In the genomic region with DNA sequence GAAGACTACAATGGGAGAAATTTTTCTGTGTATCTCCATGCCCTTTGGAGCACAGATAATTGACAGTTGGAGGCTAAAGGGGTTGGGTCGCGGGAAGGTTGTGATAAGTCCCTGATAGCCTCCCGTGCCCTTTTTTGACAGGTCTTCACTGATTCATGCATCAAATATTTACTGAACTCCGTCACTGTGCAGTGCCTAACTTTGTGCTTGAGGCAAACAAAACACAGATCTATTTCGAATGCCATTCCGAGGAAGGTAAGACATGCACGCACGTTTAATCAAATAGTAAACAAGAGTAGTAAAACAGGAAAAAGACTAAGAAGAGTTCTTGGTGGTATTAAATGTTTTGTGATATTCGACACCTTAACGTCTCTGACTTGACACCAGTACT, we compare ENCODE assay signal across 8 cellular contexts. TPM values are rescaled to one million over a fixed set of nuclear protein-coding genes. Genes with fewer than 3 reads are reported as not detected.
DNase-seq lines count a peak whose midpoint lies in the region; ATAC-seq, FAIRE-seq and TF ChIP-seq lines count a peak whose summit lies in the region.

No MANE protein-coding gene starts in this region.

- H3K9ac ChIP-seq in HUES64 (ENCODE audit: low read depth, low read length) (0 out of 2 replicates have a peak overlapping the region, but pooled peaks have one; percentile 89), GM12878 (ENCODE audit: control insufficient read depth, insufficient read depth, low read length) (peak overlapping the region; percentile 96; the same call in 1 of the 2 replicates), mesenchymal stem cell (ENCODE audit: low read length) (peak overlapping the region; percentile 95)

- 15% methylated on average over 10 of the region's 10 CpGs for WGBS in HUES64
- WGBS in GM12878 (ENCODE audit: insufficient coverage, insufficient replicate concordance, low lambda C conversion rate, missing lambda C conversion rate): 13% methylated on average over 10 of the region's 10 CpGs
- WGBS in mesenchymal stem cell: 19% methylated on average over 10 of the region's 10 CpGs

- H3K4me3 ChIP-seq in BJ (ENCODE audit: low read depth, low read length): peak overlapping the region; percentile 97
- peak overlapping the region; percentile 100 for H3K4me3 ChIP-seq in HUES64 (ENCODE audit: low read length)
- peak overlapping the region; percentile 98 for H3K4me3 ChIP-seq in GM12878
- peak overlapping the region in 1 of 2 experiments; percentile 92 for H3K4me3 ChIP-seq in mesenchymal stem cell (ENCODE audit: insufficient read depth in 1 of 2, low read depth in 1 of 2, low read length in 2 of 2)

- no peak for TF ChIP-seq EP300 in GM12878 (IDR thresholded peaks at IDR 0.05; ENCODE audit: borderline replicate concordance in 1 of 2, control insufficient read depth in 1 of 2, low read depth in 2 of 2, low read length in 2 of 2)

- peak overlapping the region; percentile 33 for H4K8ac ChIP-seq in mesenchymal stem cell (ENCODE audit: low read length)

- no peaks in the 10 kb centered on the region for H4K20me1 ChIP-seq in GM12878 (ENCODE audit: control insufficient read depth, insufficient read depth)

- H3K18ac ChIP-seq in mesenchymal stem cell (ENCODE audit: low read depth in 1 of 2, low read length in 2 of 2): no peak overlapping the region

- H2BK120ac ChIP-seq in mesenchymal stem cell (ENCODE audit: low read depth, low read length): no peak overlapping the region

- H3K4me2 ChIP-seq in GM12878 (ENCODE audit: control insufficient read depth, insufficient read depth) (peak overlapping the region; percentile 71), mesenchymal stem cell (ENCODE audit: low read length, poor library complexity, severe bottlenecking) (peak overlapping the region; percentile 70)

- H3K9me3 ChIP-seq in HUES64 (ENCODE audit: insufficient read depth, low read depth, low read length): no peaks in the 10 kb centered on the region
- H3K9me3 ChIP-seq in GM12878 (replicated peaks; ENCODE audit: control insufficient read depth, insufficient read depth, low read length): no peaks in the 10 kb centered on the region
- no peaks in the 10 kb centered on the region for H3K9me3 ChIP-seq in mesenchymal stem cell (ENCODE audit: control insufficient read depth, low read length)

- no peak overlapping the region for H3K23ac ChIP-seq in mesenchymal stem cell (ENCODE audit: low read length in 2 of 2)

- no peak for DNase-seq in BJ (ENCODE audit: low read depth)
- DNase-seq in GM12878 (ENCODE audit: low read depth, low spot score): no peak
- DNase-seq in mesenchymal stem cell: no peak
- no peak for DNase-seq in putamen (ENCODE audit: low spot score)
- no peak for DNase-seq in head of caudate nucleus
- DNase-seq in ACHN: no peak

- H2AK5ac ChIP-seq in mesenchymal stem cell (ENCODE audit: low read length, severe bottlenecking): peak overlapping the region; percentile 95

- FAIRE-seq in GM12878 (lab: Jason Lieb, UNC): no peak

- in situ Hi-C loops in GM12878 (cut with MboI) (no loop called here), ACHN (cut with HindIII; ENCODE audit: low pct_ligation_motif_present, low pct_unique_long_range_greater_than_20kb, low sequenced_read_pairs) (no loop called here)

- RAD21 ChIA-PET in GM12878 (lab: Charles Lee; ENCODE audit: unreplicated experiment): no interaction called here

- TF ChIP-seq RAD21 in GM12878 (IDR thresholded peaks at IDR 0.05; ENCODE audit: insufficient read depth, low read depth, low read length): no peak

- CTCF ChIA-PET in BJ (lab: Yijun Ruan, JAX): interaction anchor here (4.0 kb wide), 1 partner anchor 54 kb away, joined by 43 read pairs; the partner anchor contains the start of gene PSMD4
- CTCF ChIA-PET in GM12878 (lab: Yijun Ruan, JAX): interaction anchor here (6.3 kb wide), 1 partner anchor 55 kb away, joined by 70 read pairs; the partner anchor contains the start of gene PSMD4

- peaks cover 7% of the 10 kb centered on the region for H3K79me1 ChIP-seq in mesenchymal stem cell (replicated peaks; ENCODE audit: low read length, poor library complexity, severe bottlenecking)

- H3K14ac ChIP-seq in mesenchymal stem cell (ENCODE audit: low read length in 2 of 2): no peak overlapping the region

- H3K27ac ChIP-seq in HUES64 (ENCODE audit: low read depth, low read length) (peak overlapping the region; percentile 33; the same call in 1 of the 2 replicates), GM12878 (ENCODE audit: control insufficient read depth, insufficient read depth) (peak overlapping the region; percentile 82; the same call in 1 of the 2 replicates), mesenchymal stem cell (ENCODE audit: low read length, poor library complexity, severe bottlenecking) (peak overlapping the region; percentile 79)

- H2BK15ac ChIP-seq in mesenchymal stem cell (ENCODE audit: low read depth, poor library complexity, severe bottlenecking): no peak overlapping the region

- H3K4me1 ChIP-seq in HUES64 (ENCODE audit: insufficient read depth, low read length) (peaks cover 5% of the 10 kb centered on the region; the same call in 1 of the 2 replicates), GM12878 (ENCODE audit: control insufficient read depth, insufficient read depth, low read length) (peaks cover 4% of the 10 kb centered on the region; the same call in 1 of the 2 replicates), mesenchymal stem cell (ENCODE audit: control insufficient read depth, insufficient read depth, low read depth, low read length) (peaks cover 12% of the 10 kb centered on the region)

- no peak overlapping the region for H4K91ac ChIP-seq in mesenchymal stem cell (ENCODE audit: low read length)

- peaks cover 42% of the 10 kb centered on the region for H3K79me2 ChIP-seq in GM12878 (ENCODE audit: control insufficient read depth, insufficient read depth, low read length)

- ATAC-seq in GM12878 (no peak), GM21360 (IDR thresholded peaks at IDR 0.05; ENCODE audit: unreplicated experiment) (no peak)

- POLR2A ChIA-PET in BJ (lab: Charles Lee): no interaction called here
- POLR2A ChIA-PET in GM12878 (lab: Charles Lee): interaction anchor here (0.6 to 2.1 kb wide), 3 partner anchors 8 to 57 kb away, joined by 3 to 8 read pairs (median 6); partner anchors contain the start of genes PSMD4 and VPS72

- no peak overlapping the region for H2BK5ac ChIP-seq in mesenchymal stem cell (ENCODE audit: low read depth, low read length, poor library complexity, severe bottlenecking)

- peak overlapping the region; percentile 91 for H2AFZ ChIP-seq in GM12878 (ENCODE audit: control insufficient read depth, low read depth, low read length)
- peak overlapping the region; percentile 69 for H2AFZ ChIP-seq in mesenchymal stem cell (ENCODE audit: low read depth, low read length)

- no peak for TF ChIP-seq POLR2A in GM12878 (IDR thresholded peaks at IDR 0.05; ENCODE audit: low read depth, low read length)

- BruUV-seq in GM12878 (replicated peaks; lab: Mats Ljungman, UMichigan): TSS peak; percentile 94

- intact Hi-C loops in GM12878 (cut with micrococcal nuclease; ENCODE audit: unreplicated experiment): loop anchor here (2.0 to 5.0 kb wide), 4 partner anchors 83 to 201 kb away; partner anchors contain the start of genes PI4KB and PSMB4
- intact Hi-C loops in head of caudate nucleus (cut with DNase I): loop anchor here (2.0 to 10.0 kb wide), 2 partner anchors 57 to 147 kb away; partner anchors contain the start of genes PSMD4 and RFX5

- H3K36me3 ChIP-seq in BJ (ENCODE audit: control insufficient read depth, insufficient read depth, low read length) (peaks cover 4% of the 10 kb centered on the region), HUES64 (ENCODE audit: insufficient read depth, low read length) (peaks cover 12% of the 10 kb centered on the region), GM12878 (ENCODE audit: control insufficient read depth in 2 of 2, insufficient read depth in 2 of 2, low read length in 1 of 2) (peaks cover 0 to 4% of the 10 kb centered on the region in 2 experiments; a peak in 1 of 4 replicates), mesenchymal stem cell (ENCODE audit: control insufficient read depth in 1 of 2, insufficient read depth in 2 of 2, low read depth in 1 of 2, low read length in 2 of 2) (peaks cover 6 to 12% of the 10 kb centered on the region in 2 experiments)

- no peak overlapping the region for H3K4ac ChIP-seq in mesenchymal stem cell (ENCODE audit: low read depth in 1 of 2, low read length in 2 of 2)

- SMC1A ChIA-PET in GM12878 (lab: Charles Lee; ENCODE audit: uncharacterized antibody, unreplicated experiment): interaction anchor here (1.1 kb wide), 1 partner anchor 54 kb away, joined by 5 read pairs; no protein-coding TSS in a partner anchor

- H2BK12ac ChIP-seq in mesenchymal stem cell (ENCODE audit: low read length in 2 of 2): no peak overlapping the region

- H3K27me3 ChIP-seq in BJ (ENCODE audit: control insufficient read depth, insufficient read depth, low read length) (no peaks in the 10 kb centered on the region), HUES64 (ENCODE audit: insufficient read depth, low read length) (no peaks in the 10 kb centered on the region), GM12878 (replicated peaks in 1 of 2; ENCODE audit: control insufficient read depth in 2 of 2, insufficient read depth in 2 of 2, low read length in 1 of 2) (no peaks in the 10 kb centered on the region), mesenchymal stem cell (ENCODE audit: control insufficient read depth in 1 of 2, insufficient read depth in 1 of 2, low read length in 2 of 2) (no peaks in the 10 kb centered on the region)

- TF ChIP-seq CTCF in BJ (IDR thresholded peaks at IDR 0.05; ENCODE audit: insufficient read depth, low read depth, low read length) (no peak), GM12878 (IDR thresholded peaks at IDR 0.05 in 2 of 3, conservative IDR thresholded peaks at IDR 0.05 in 1 of 3; ENCODE audit: control insufficient read depth in 2 of 3, extremely low read depth in 1 of 3, insufficient read depth in 1 of 3, low read depth in 3 of 3, low read length in 3 of 3) (no peak)

RNA-seq across cellular contexts. Expression of gene PIP5K1A, which starts 0.5 kb away (rescaled TPM):
- 138 and 171 TPM in 2 replicates for polyA plus RNA-seq in BJ (2011; rRNA removed)
- 106 and 143 TPM in 2 replicates for polyA minus RNA-seq in BJ (2011; rRNA and poly(A)+ RNA removed)
- 44.9 TPM for polyA plus RNA-seq in HUES64 (2013, experiment 1 of 2)
- polyA plus RNA-seq in HUES64 (2013, experiment 2 of 2): 50.8 TPM
- 299 and 304 TPM in 2 replicates for total RNA-seq in GM12878 (2013; cell fraction: nucleolus; rRNA removed)
- total RNA-seq in GM12878 (2014; rRNA removed): 66.3 and 68.7 TPM in 2 replicates
- 50.2 and 55.8 TPM in 2 replicates for total RNA-seq in GM12878 (2014; rRNA removed; fragmentation: Illumina TruSeq; extraction: Trizol)
- 58.1 and 58.4 TPM in 2 replicates for total RNA-seq in GM12878 (2021)
- 28.1 TPM for polyA plus RNA-seq in GM12878 (2011; ENCODE audit: low read depth)
- 81.0 and 114 TPM in 2 replicates for polyA plus RNA-seq in GM12878 (2011; rRNA removed)
- polyA plus RNA-seq in GM12878 (2011; cell fraction: cytosol; rRNA removed): 75.7 and 104 TPM in 2 replicates
- 116 and 117 TPM in 2 replicates for polyA plus RNA-seq in GM12878 (2011; cell fraction: nucleus; rRNA removed)
- 30.2 and 34.5 TPM in 2 replicates for polyA plus RNA-seq in GM12878 (2012)
- polyA plus RNA-seq in GM12878 (2014; fragmentation: Illumina TruSeq; extraction: Trizol): 75.0 and 96.5 TPM in 2 replicates
- 1 to 10 TPM; 4.5 to 5.8 TPM for polyA plus RNA-seq in GM12878 (2014; fragmentation: Nextera tagmentation; extraction: Ambion mirVana)
- polyA plus RNA-seq in GM12878 (2014; rRNA removed): 50.7 and 52.7 TPM in 2 replicates
- polyA plus RNA-seq in GM12878 (2016; fragmentation: Nextera tagmentation; extraction: Ambion mirVana): 10 to 100 TPM; 25.7 to 26.4 TPM
- polyA minus RNA-seq in GM12878 (2011; rRNA and poly(A)+ RNA removed): 141 and 213 TPM in 2 replicates
- polyA minus RNA-seq in GM12878 (2011; cell fraction: cytosol; rRNA and poly(A)+ RNA removed): 34.2 and 44.1 TPM in 2 replicates
- 56.6 and 76.3 TPM in 2 replicates for polyA minus RNA-seq in GM12878 (2011; cell fraction: nucleus; rRNA and poly(A)+ RNA removed)
- 58.2 TPM for polyA plus RNA-seq in mesenchymal stem cell (2013, experiment 1 of 2)
- polyA plus RNA-seq in mesenchymal stem cell (2013, experiment 2 of 2): 59.4 TPM

RNA-seq across cellular contexts. Expression of gene VPS72, which starts 7.9 kb away (rescaled TPM):
- polyA plus RNA-seq in BJ (2011; rRNA removed) (60.4 and 71.0 TPM in 2 replicates), GM12878 (2011; rRNA removed) (73.7 and 96.0 TPM in 2 replicates), GM12878 (2014; fragmentation: Illumina TruSeq; extraction: Trizol) (77.8 and 85.4 TPM in 2 replicates), GM12878 (2014; fragmentation: Nextera tagmentation; extraction: Ambion mirVana) (1 to 10 TPM; 6.7 to 9.0 TPM), GM12878 (2014; rRNA removed) (56.0 and 57.7 TPM in 2 replicates), GM12878 (2016; fragmentation: Nextera tagmentation; extraction: Ambion mirVana) (10 to 100 TPM; 63.7 to 67.5 TPM)
- polyA minus RNA-seq in BJ (2011; rRNA and poly(A)+ RNA removed): 20.4 and 34.6 TPM in 2 replicates
- polyA plus RNA-seq in HUES64 (2013, experiment 1 of 2): 62.0 TPM
- 78.7 TPM for polyA plus RNA-seq in HUES64 (2013, experiment 2 of 2)
- 16.4 and 18.4 TPM in 2 replicates for total RNA-seq in GM12878 (2013; cell fraction: nucleolus; rRNA removed)
- total RNA-seq in GM12878 (2014; rRNA removed) (52.5 and 53.7 TPM in 2 replicates), GM12878 (2014; rRNA removed; fragmentation: Illumina TruSeq; extraction: Trizol) (40.6 and 47.5 TPM in 2 replicates), GM12878 (2021) (56.5 and 58.4 TPM in 2 replicates)
- 19.3 TPM for polyA plus RNA-seq in GM12878 (2011; ENCODE audit: low read depth)
- 47.3 and 54.0 TPM in 2 replicates for polyA plus RNA-seq in GM12878 (2011; cell fraction: cytosol; rRNA removed)
- 29.2 and 31.1 TPM in 2 replicates for polyA plus RNA-seq in GM12878 (2011; cell fraction: nucleus; rRNA removed)
- polyA plus RNA-seq in GM12878 (2012): 25.8 and 26.8 TPM in 2 replicates
- 19.7 and 32.2 TPM in 2 replicates for polyA minus RNA-seq in GM12878 (2011; rRNA and poly(A)+ RNA removed)
- polyA minus RNA-seq in GM12878 (2011; cell fraction: cytosol; rRNA and poly(A)+ RNA removed): 11.9 and 13.0 TPM in 2 replicates
- 5.9 and 8.9 TPM in 2 replicates for polyA minus RNA-seq in GM12878 (2011; cell fraction: nucleus; rRNA and poly(A)+ RNA removed)
- 41.7 TPM for polyA plus RNA-seq in mesenchymal stem cell (2013, experiment 1 of 2)
- polyA plus RNA-seq in mesenchymal stem cell (2013, experiment 2 of 2): 39.3 TPM

RNA-seq across cellular contexts. Expression of gene TMOD4, which starts 22.1 kb away (rescaled TPM):
- polyA plus RNA-seq in BJ (2011; rRNA removed): 0.16 and 0.18 TPM in 2 replicates
- 0.71 TPM in 1 of 2 replicates, not detected in the other for polyA minus RNA-seq in BJ (2011; rRNA and poly(A)+ RNA removed)
- not detected for polyA plus RNA-seq in HUES64 (2013, experiment 1 of 2)
- not detected for polyA plus RNA-seq in HUES64 (2013, experiment 2 of 2)
- total RNA-seq in GM12878 (2013; cell fraction: nucleolus; rRNA removed): not detected in 2 replicates
- total RNA-seq in GM12878 (2014; rRNA removed): 0.38 and 0.56 TPM in 2 replicates
- not detected in 2 replicates for total RNA-seq in GM12878 (2014; rRNA removed; fragmentation: Illumina TruSeq; extraction: Trizol)
- total RNA-seq in GM12878 (2021): 1.2 TPM in 1 of 2 replicates, not detected in the other
- not detected for polyA plus RNA-seq in GM12878 (2011; ENCODE audit: low read depth)
- 0.98 and 1.4 TPM in 2 replicates for polyA plus RNA-seq in GM12878 (2011; rRNA removed)
- 0.15 and 0.69 TPM in 2 replicates for polyA plus RNA-seq in GM12878 (2011; cell fraction: cytosol; rRNA removed)
- 2.1 and 2.4 TPM in 2 replicates for polyA plus RNA-seq in GM12878 (2011; cell fraction: nucleus; rRNA removed)
- polyA plus RNA-seq in GM12878 (2012): 0.39 and 1.8 TPM in 2 replicates
- polyA plus RNA-seq in GM12878 (2014; fragmentation: Illumina TruSeq; extraction: Trizol): 0.38 and 1.1 TPM in 2 replicates
- under 1 TPM; 0.45 to 0.51 TPM for polyA plus RNA-seq in GM12878 (2014; fragmentation: Nextera tagmentation; extraction: Ambion mirVana)
- 0.41 and 0.43 TPM in 2 replicates for polyA plus RNA-seq in GM12878 (2014; rRNA removed)
- under 1 TPM; 0.30 to 0.50 TPM for polyA plus RNA-seq in GM12878 (2016; fragmentation: Nextera tagmentation; extraction: Ambion mirVana)
- polyA minus RNA-seq in GM12878 (2011; rRNA and poly(A)+ RNA removed): 3.8 TPM in 1 of 2 replicates, not detected in the other
- polyA minus RNA-seq in GM12878 (2011; cell fraction: cytosol; rRNA and poly(A)+ RNA removed): not detected in 2 replicates
- polyA minus RNA-seq in GM12878 (2011; cell fraction: nucleus; rRNA and poly(A)+ RNA removed): not detected in 2 replicates
- polyA plus RNA-seq in mesenchymal stem cell (2013, experiment 1 of 2): 0.06 TPM
- polyA plus RNA-seq in mesenchymal stem cell (2013, experiment 2 of 2): 0.14 TPM

RNA-seq across cellular contexts. Expression of gene SCNM1, which starts 31.9 kb away (rescaled TPM):
- 27.4 and 29.7 TPM in 2 replicates for polyA plus RNA-seq in BJ (2011; rRNA removed)
- 15.1 and 17.9 TPM in 2 replicates for polyA minus RNA-seq in BJ (2011; rRNA and poly(A)+ RNA removed)
- 41.9 TPM for polyA plus RNA-seq in HUES64 (2013, experiment 1 of 2)
- polyA plus RNA-seq in HUES64 (2013, experiment 2 of 2): 43.9 TPM
- 29.2 and 35.2 TPM in 2 replicates for total RNA-seq in GM12878 (2013; cell fraction: nucleolus; rRNA removed)
- 70.8 and 80.8 TPM in 2 replicates for total RNA-seq in GM12878 (2014; rRNA removed)
- total RNA-seq in GM12878 (2014; rRNA removed; fragmentation: Illumina TruSeq; extraction: Trizol): 55.3 and 66.5 TPM in 2 replicates
- total RNA-seq in GM12878 (2021): 47.6 and 51.0 TPM in 2 replicates
- 56.3 TPM for polyA plus RNA-seq in GM12878 (2011; ENCODE audit: low read depth)
- polyA plus RNA-seq in GM12878 (2011; rRNA removed): 19.7 and 25.8 TPM in 2 replicates
- 26.1 and 31.0 TPM in 2 replicates for polyA plus RNA-seq in GM12878 (2011; cell fraction: cytosol; rRNA removed)
- polyA plus RNA-seq in GM12878 (2011; cell fraction: nucleus; rRNA removed): 42.0 and 45.0 TPM in 2 replicates
- polyA plus RNA-seq in GM12878 (2012): 51.0 and 59.7 TPM in 2 replicates
- 55.5 and 89.7 TPM in 2 replicates for polyA plus RNA-seq in GM12878 (2014; fragmentation: Illumina TruSeq; extraction: Trizol)
- 100 to 1,000 TPM; 191 to 207 TPM for polyA plus RNA-seq in GM12878 (2014; fragmentation: Nextera tagmentation; extraction: Ambion mirVana)
- 43.0 and 45.1 TPM in 2 replicates for polyA plus RNA-seq in GM12878 (2014; rRNA removed)
- polyA plus RNA-seq in GM12878 (2016; fragmentation: Nextera tagmentation; extraction: Ambion mirVana): 10 to 100 TPM; 83.0 to 87.4 TPM
- polyA minus RNA-seq in GM12878 (2011; rRNA and poly(A)+ RNA removed): 15.1 and 21.2 TPM in 2 replicates
- polyA minus RNA-seq in GM12878 (2011; cell fraction: cytosol; rRNA and poly(A)+ RNA removed): 7.3 and 13.4 TPM in 2 replicates
- polyA minus RNA-seq in GM12878 (2011; cell fraction: nucleus; rRNA and poly(A)+ RNA removed): 11.5 and 17.4 TPM in 2 replicates
- polyA plus RNA-seq in mesenchymal stem cell (2013, experiment 1 of 2): 51.1 TPM
- 52.4 TPM for polyA plus RNA-seq in mesenchymal stem cell (2013, experiment 2 of 2)

RNA-seq across cellular contexts. Expression of gene LYSMD1, which starts 32.2 kb away (rescaled TPM):
- polyA plus RNA-seq in BJ (2011; rRNA removed) (8.5 and 10.2 TPM in 2 replicates), GM12878 (2011; rRNA removed) (5.1 and 6.1 TPM in 2 replicates), GM12878 (2014; fragmentation: Illumina TruSeq; extraction: Trizol) (9.2 and 10.1 TPM in 2 replicates), GM12878 (2014; fragmentation: Nextera tagmentation; extraction: Ambion mirVana) (1 to 10 TPM in 1 of 2 experiments, under 1 TPM in 1; 0.80 to 1.9 TPM), GM12878 (2014; rRNA removed) (7.5 and 9.2 TPM in 2 replicates), GM12878 (2016; fragmentation: Nextera tagmentation; extraction: Ambion mirVana) (1 to 10 TPM; 1.9 to 3.5 TPM)
- 5.4 and 8.4 TPM in 2 replicates for polyA minus RNA-seq in BJ (2011; rRNA and poly(A)+ RNA removed)
- 5.7 TPM for polyA plus RNA-seq in HUES64 (2013, experiment 1 of 2)
- polyA plus RNA-seq in HUES64 (2013, experiment 2 of 2): 4.7 TPM
- total RNA-seq in GM12878 (2013; cell fraction: nucleolus; rRNA removed): 3.1 and 4.3 TPM in 2 replicates
- total RNA-seq in GM12878 (2014; rRNA removed) (10.4 and 12.8 TPM in 2 replicates), GM12878 (2014; rRNA removed; fragmentation: Illumina TruSeq; extraction: Trizol) (8.2 and 9.6 TPM in 2 replicates), GM12878 (2021) (7.8 and 8.0 TPM in 2 replicates)
- polyA plus RNA-seq in GM12878 (2011; ENCODE audit: low read depth): 3.7 TPM
- polyA plus RNA-seq in GM12878 (2011; cell fraction: cytosol; rRNA removed): 3.9 and 4.1 TPM in 2 replicates
- polyA plus RNA-seq in GM12878 (2011; cell fraction: nucleus; rRNA removed): 4.8 and 5.7 TPM in 2 replicates
- 5.0 and 6.5 TPM in 2 replicates for polyA plus RNA-seq in GM12878 (2012)
- 4.3 and 4.8 TPM in 2 replicates for polyA minus RNA-seq in GM12878 (2011; rRNA and poly(A)+ RNA removed)
- polyA minus RNA-seq in GM12878 (2011; cell fraction: cytosol; rRNA and poly(A)+ RNA removed): 1.3 and 2.9 TPM in 2 replicates
- 1.5 and 2.6 TPM in 2 replicates for polyA minus RNA-seq in GM12878 (2011; cell fraction: nucleus; rRNA and poly(A)+ RNA removed)
- polyA plus RNA-seq in mesenchymal stem cell (2013, experiment 1 of 2): 5.9 TPM
- 5.2 TPM for polyA plus RNA-seq in mesenchymal stem cell (2013, experiment 2 of 2)
